In the genomic region with DNA sequence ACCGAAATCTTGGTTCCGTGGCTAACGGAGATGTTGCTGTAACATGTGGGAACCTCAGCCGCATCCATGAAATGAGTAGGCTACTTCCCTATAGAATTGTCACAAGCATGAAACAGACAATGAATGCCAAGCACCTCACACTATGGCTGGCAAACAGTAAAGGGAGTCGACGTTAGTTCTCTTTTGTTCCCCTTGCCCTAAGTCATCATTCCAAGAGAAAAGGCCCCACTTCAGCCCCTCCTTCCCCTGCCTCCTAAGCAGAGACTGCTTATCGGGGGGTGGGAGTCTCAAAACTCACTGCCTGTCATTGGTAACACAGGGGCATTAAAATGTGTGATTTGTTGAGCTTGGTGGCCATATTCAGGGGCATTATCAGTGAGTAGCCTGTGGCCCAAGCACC, we compare ENCODE assay signal across 24 cellular contexts.
DNase-seq lines count a peak whose midpoint lies in the region; ATAC-seq and TF ChIP-seq lines count a peak whose summit lies in the region.
"Had no signal": no experiment of that assay in that cellular context is flagged by ENCODE, and none has a peak within 500 bp of the region (broad histone marks: within the 10 kb centered on the region; RNA-seq: fewer than 3 reads in every experiment).

No MANE protein-coding gene starts in this region.

- no peaks in the 10 kb centered on the region for H3K9me3 Mint-ChIP-seq in nephron
- H3K9me3 Mint-ChIP-seq: CD4-positive, alpha-beta T cell; HFFc6 had no signal

- H3K9me3 ChIP-seq in heart left ventricle: no peaks in the 10 kb centered on the region
- H3K9me3 ChIP-seq in NT2/D1 (ENCODE audit: insufficient read depth, low read length): no peaks in the 10 kb centered on the region
- no peaks in the 10 kb centered on the region for H3K9me3 ChIP-seq in thyroid gland
- H3K9me3 ChIP-seq: BLaER1 treated with 17β-estradiol and CSF1 and Interleukin-3, amounts not matched to agents 10 nM and 100 nM; HAP-1 had no signal

- peaks cover 0 to 10% (median 0%) of the 10 kb centered on the region in 9 donors for H3K36me3 ChIP-seq in heart left ventricle
- H3K36me3 ChIP-seq in NT2/D1 (ENCODE audit: insufficient read depth, insufficient read length, low read length): peaks cover 27% of the 10 kb centered on the region
- H3K36me3 ChIP-seq in thyroid gland: no peaks in the 10 kb centered on the region
- H3K36me3 ChIP-seq: HAP-1 had no signal

- H3K4me3 ChIP-seq in heart left ventricle (no peak overlapping the region), NT2/D1 (ENCODE audit: insufficient read length, low read depth) (no peak overlapping the region), thyroid gland (replicated peaks in 1 of 3) (no peak overlapping the region)
- H3K4me3 ChIP-seq: BLaER1 treated with 17β-estradiol and CSF1 and Interleukin-3, amounts not matched to agents 10 nM and 100 nM; HAP-1; K562; PC-9 had no signal

- H3K4me1 ChIP-seq in heart left ventricle (peaks cover 0 to 69% (median 46%) of the 10 kb centered on the region in 12 donors), NT2/D1 (ENCODE audit: insufficient read depth, insufficient read length) (no peaks in the 10 kb centered on the region), thyroid gland (peaks cover 87 to 93% of the 10 kb centered on the region in 2 donors)
- H3K4me1 ChIP-seq: BLaER1 treated with 17β-estradiol and CSF1 and Interleukin-3, amounts not matched to agents 10 nM and 100 nM; HAP-1 had no signal

- intact Hi-C loops in heart left ventricle (cut with DNase I) (loop anchor here in 1 of 10 donors (5.0 kb wide), 1 partner anchor 75 kb away; no protein-coding TSS in a partner anchor), Right ventricle myocardium superior (cut with DNase I) (no loop called here), thyroid gland (cut with DNase I) (no loop called here)

- no peaks in the 10 kb centered on the region for H3K27me3 ChIP-seq in heart left ventricle
- no peaks in the 10 kb centered on the region for H3K27me3 ChIP-seq in NT2/D1 (ENCODE audit: insufficient read depth, insufficient read length)
- H3K27me3 ChIP-seq in thyroid gland: no peaks in the 10 kb centered on the region
- H3K27me3 ChIP-seq: BLaER1 treated with 17β-estradiol and CSF1 and Interleukin-3, amounts not matched to agents 10 nM and 100 nM had no signal

- no peak for DNase-seq in heart left ventricle
- DNase-seq in Right ventricle myocardium superior: no peak
- peak; percentile 30 for DNase-seq in NT2/D1 (ENCODE audit: low read depth, low spot score)
- no peak for DNase-seq in thyroid gland
- DNase-seq: CD4-positive, alpha-beta T cell; DMS53; GOT3; HFFc6; Kasumi-1; NCI-H1436; NCI-H187; NCI-H2081 treated with DMSO at 0.1 percent for 48 hours; NCI-H2171; NCI-H226; NCI-H524; NCI-H774; PC-9; SHP77 had no signal

- H3K27ac Mint-ChIP-seq in nephron: peak overlapping the region in 2 of 3 experiments; percentile 16 to 95
- H3K27ac Mint-ChIP-seq: CD4-positive, alpha-beta T cell; HFFc6 had no signal

- peak overlapping the region in 8 of 12 donors; percentile 21 to 87 (median 58) for H3K27ac ChIP-seq in heart left ventricle
- peak overlapping the region; percentile 77 to 85 (median 84) for H3K27ac ChIP-seq in thyroid gland
- H3K27ac ChIP-seq: BLaER1 treated with 17β-estradiol and CSF1 and Interleukin-3, amounts not matched to agents 10 nM and 100 nM; PC-9 had no signal

- no peak for TF ChIP-seq CTCF in heart left ventricle (IDR thresholded peaks at IDR 0.05)
- TF ChIP-seq CTCF in nephron (IDR thresholded peaks at IDR 0.05; ENCODE audit: unreplicated experiment in 3 of 3): no peak
- no peak for TF ChIP-seq CTCF in thyroid gland (IDR thresholded peaks at IDR 0.05)

- H3K4me1 Mint-ChIP-seq in nephron: peaks cover 71% of the 10 kb centered on the region

- H3K27me3 Mint-ChIP-seq in nephron (ENCODE audit: low read depth): no peaks in the 10 kb centered on the region
- H3K27me3 Mint-ChIP-seq: CD4-positive, alpha-beta T cell had no signal

- TF ChIP-seq POLR2A in heart left ventricle (IDR thresholded peaks at IDR 0.05) (no peak), thyroid gland (IDR thresholded peaks at IDR 0.05) (no peak)

- ATAC-seq in heart left ventricle (no peak), Right ventricle myocardium superior (ENCODE audit: poor library complexity) (no peak), GM21367 (IDR thresholded peaks at IDR 0.05; ENCODE audit: unreplicated experiment) (no peak), GM21360 (IDR thresholded peaks at IDR 0.05; ENCODE audit: unreplicated experiment) (no peak)
- ATAC-seq: K562 had no signal

- no peak overlapping the region for H3K4me3 Mint-ChIP-seq in nephron
- H3K4me3 Mint-ChIP-seq: CD4-positive, alpha-beta T cell; HFFc6 had no signal

- H3K36me3 Mint-ChIP-seq in nephron (ENCODE audit: low read depth): peaks cover 5% of the 10 kb centered on the region

- no peak overlapping the region for H3K9ac ChIP-seq in NT2/D1 (ENCODE audit: insufficient read length, low read depth)
- H3K9ac ChIP-seq: BLaER1 treated with 17β-estradiol and CSF1 and Interleukin-3, amounts not matched to agents 10 nM and 100 nM had no signal

- WGBS in heart left ventricle, 4 donors: 82 to 94% (median 91%) methylated on average over 7 of the region's 7 CpGs
- 87 to 96% methylated on average over 7 of the region's 7 CpGs for WGBS in thyroid gland, 2 donors
